Comparison of ENCODE assay signal across 7 cellular contexts in the genomic region with DNA sequence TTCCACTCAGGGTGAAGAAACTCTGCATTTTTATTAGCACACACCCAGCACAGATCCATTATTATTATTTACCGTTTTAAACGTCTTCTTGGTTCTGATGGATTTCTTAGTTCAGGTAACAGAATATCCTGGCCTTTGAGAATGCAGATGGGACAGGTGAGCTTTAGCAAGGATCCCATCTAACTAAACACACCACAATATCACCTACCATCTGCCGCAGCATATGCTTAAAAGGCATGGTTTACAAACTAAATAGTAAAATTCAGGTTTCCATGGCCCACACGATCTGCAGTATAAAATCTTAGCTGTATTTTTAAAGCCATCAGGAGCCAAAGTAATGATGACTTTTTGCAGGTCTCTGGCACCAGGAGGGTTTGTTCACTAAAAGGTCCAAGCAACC.
"Had no signal": no experiment of that assay in that cellular context is flagged by ENCODE, and none has a peak within 500 bp of the region (broad histone marks: within the 10 kb centered on the region; RNA-seq: fewer than 3 reads in every experiment).

No MANE protein-coding gene starts in this region.

- H3K27ac Mint-ChIP-seq: HFFc6 had no signal

- H3K9me3 ChIP-seq: HAP-1 had no signal

- H3K27ac ChIP-seq: GM23248 had no signal

- H3K9me3 Mint-ChIP-seq: HFFc6 had no signal

- H3K36me3 ChIP-seq: HAP-1 had no signal

- H3K4me1 ChIP-seq: HAP-1 had no signal

- H3K9ac ChIP-seq: GM23248 had no signal

- H3K4me3 ChIP-seq: GM23248, HAP-1 had no signal

- ATAC-seq: HCT116 had no signal

- H3K4me3 Mint-ChIP-seq: HFFc6 had no signal

- DNase-seq: GM23248, GOT3, H7, HFFc6, IMR-90 had no signal
